ENCODE assay signal across 25 cellular contexts in the genomic region with DNA sequence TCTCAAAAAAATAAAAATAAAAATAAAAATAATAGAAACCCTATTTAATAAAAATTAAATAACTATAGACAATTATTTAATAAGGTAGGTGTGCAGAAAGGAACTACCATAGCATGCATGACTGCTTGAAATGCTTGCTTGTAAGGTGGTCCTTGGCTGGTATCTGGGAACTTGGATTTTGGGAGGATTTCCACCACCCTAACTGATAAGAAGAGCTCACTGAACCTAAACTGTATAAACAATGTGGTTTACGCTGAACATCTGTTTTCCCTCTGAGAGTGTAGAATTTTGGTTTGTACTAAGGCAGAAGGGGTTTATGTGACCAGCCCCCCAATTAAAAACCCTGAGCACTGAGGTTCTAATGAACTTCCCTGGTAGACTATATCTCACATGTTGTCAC.
"Had no signal": no experiment of that assay in that cellular context is flagged by ENCODE, and none has a peak within 500 bp of the region (broad histone marks: within the 10 kb centered on the region; RNA-seq: fewer than 3 reads in every experiment).

No MANE protein-coding gene starts in this region.

- H3K4me1 ChIP-seq: esophagus squamous epithelium, foreskin keratinocyte, gastroesophageal sphincter, left lung, lower lobe of right lung had no signal

- H3K4me3 ChIP-seq: coronary artery, dorsolateral prefrontal cortex, esophagus squamous epithelium, gastroesophageal sphincter, heart left ventricle, left lung, lower lobe of right lung had no signal

- ATAC-seq: effector memory CD8-positive, alpha-beta T cell; esophagus mucosa; foreskin keratinocyte; gastroesophageal sphincter; heart left ventricle; left cardiac atrium; left lung; left ventricle myocardium superior; lower lobe of right lung; naive thymus-derived CD4-positive, alpha-beta T cell had no signal

- H3K27me3 ChIP-seq: dorsolateral prefrontal cortex, esophagus squamous epithelium, foreskin keratinocyte, gastroesophageal sphincter, heart left ventricle, left lung had no signal

- FAIRE-seq: colon, endometrium, frontal cortex, islet of Langerhans, keratinocyte had no signal

- H3K9me3 ChIP-seq: esophagus squamous epithelium, gastroesophageal sphincter, heart left ventricle, left lung, lower lobe of right lung had no signal

- H3K27ac ChIP-seq: coronary artery, dorsolateral prefrontal cortex, epithelial cell of prostate, esophagus squamous epithelium, foreskin keratinocyte, gastroesophageal sphincter, heart left ventricle, left lung, lower lobe of right lung had no signal

- DNase-seq: dermis blood vessel endothelial cell; dorsolateral prefrontal cortex; effector CD4-positive, alpha-beta T cell; effector memory CD8-positive, alpha-beta T cell; endodermal cell; erythroblast; esophagus squamous epithelium; foreskin keratinocyte; heart left ventricle; hippocampal formation; left cardiac atrium; left lung; left ventricle myocardium superior; lower lobe of right lung; mesenchymal stem cell; naive thymus-derived CD4-positive, alpha-beta T cell had no signal
